17 cellular contexts compared by ENCODE assay signal in genomic region chr11:41943671-41944070, GRCh38.
DNase-seq lines count a peak whose midpoint lies in the region; FAIRE-seq and TF ChIP-seq lines count a peak whose summit lies in the region.
"Had no signal": no experiment of that assay in that cellular context is flagged by ENCODE, and none has a peak within 500 bp of the region (broad histone marks: within the 10 kb centered on the region; RNA-seq: fewer than 3 reads in every experiment).

No MANE protein-coding gene starts in this region.

- H3K9me3 ChIP-seq in mammary epithelial cell (replicated peaks; ENCODE audit: insufficient read depth, low read length) (no peaks in the 10 kb centered on the region), breast epithelium (no peaks in the 10 kb centered on the region), neural cell (ENCODE audit: low read length) (no peaks in the 10 kb centered on the region)
- H3K9me3 ChIP-seq: Caco-2 had no signal

- intact Hi-C loops in mammary epithelial cell (cut with micrococcal nuclease) (no loop called here), breast epithelium (cut with DNase I; ENCODE audit: low total_unique reads) (no loop called here)

- no peaks in the 10 kb centered on the region for H3K27me3 ChIP-seq in mammary epithelial cell (ENCODE audit: insufficient read depth, low read length)
- H3K27me3 ChIP-seq in breast epithelium, result no peaks in the 10 kb centered on the region
- H3K27me3 ChIP-seq in bronchial epithelial cell (ENCODE audit: control insufficient read depth, insufficient read depth, low read length), result no peaks in the 10 kb centered on the region
- H3K27me3 ChIP-seq in neural cell (ENCODE audit: insufficient read depth, low read depth, low read length), result no peaks in the 10 kb centered on the region

- peak overlapping the region; percentile 44 for H3K4me2 ChIP-seq in mammary epithelial cell (ENCODE audit: insufficient read depth, low read depth, low read length)
- H3K4me2 ChIP-seq in neural cell (ENCODE audit: low read length), result no peak overlapping the region
- H3K4me2 ChIP-seq: GM23338 had no signal

- no peak for TF ChIP-seq POLR2A in breast epithelium (IDR thresholded peaks at IDR 0.05)

- CTCF ChIA-PET in mammary epithelial cell (lab: Charles Lee; ENCODE audit: low non-redundant PET), result no interaction called here

- H3K9me2 ChIP-seq in neural cell (ENCODE audit: insufficient read depth, low read length), result no peaks in the 10 kb centered on the region

- H3K36me3 ChIP-seq in mammary epithelial cell (ENCODE audit: insufficient read depth, low read length), result no peaks in the 10 kb centered on the region
- no peaks in the 10 kb centered on the region for H3K36me3 ChIP-seq in breast epithelium
- H3K36me3 ChIP-seq in bronchial epithelial cell (ENCODE audit: control insufficient read depth, insufficient read depth, low read length), result no peaks in the 10 kb centered on the region
- no peaks in the 10 kb centered on the region for H3K36me3 ChIP-seq in neural cell (ENCODE audit: insufficient read depth, low read length)

- H3K4me1 ChIP-seq in mammary epithelial cell (ENCODE audit: insufficient read depth, low read length) (no peaks in the 10 kb centered on the region), breast epithelium (no peaks in the 10 kb centered on the region)
- H3K4me1 ChIP-seq: Caco-2 had no signal

- H3K79me2 ChIP-seq in mammary epithelial cell (ENCODE audit: insufficient read depth, low read length), result no peaks in the 10 kb centered on the region
- H3K79me2 ChIP-seq in neural cell (replicated peaks; ENCODE audit: insufficient read depth, low read length), result no peaks in the 10 kb centered on the region

- in situ Hi-C loops in mammary epithelial cell (cut with MboI; ENCODE audit: low sequenced_read_pairs in 2 of 2), result no loop called here

- DNase-seq in mammary epithelial cell (peak; percentile 2), breast epithelium (ENCODE audit: low spot score in 2 of 2) (no peak), bronchial epithelial cell (ENCODE audit: low read depth) (peak; percentile 2), amniotic stem cell (lab: John Stamatoyannopoulos, UW) (no peak)
- DNase-seq in activated T-cell treated with anti-CD3 and anti-CD28 coated beads, Interleukin-2, amount 50 U/mL, for 48 hours, result no peak
- DNase-seq in activated naive CD4-positive, alpha-beta T cell (lab: John Stamatoyannopoulos, UW), result no peak
- DNase-seq: C1 segment of cervical spinal cord; Caco-2; CD8-positive, alpha-beta T cell; DMS79; EL; GDM1; H9 had no signal

- dilution Hi-C loops in mammary epithelial cell (cut with HindIII; ENCODE audit: low sequenced_read_pairs), result no loop called here

- TF ChIP-seq CTCF in mammary epithelial cell (conservative IDR thresholded peaks at IDR 0.05 in 1 of 2, IDR thresholded peaks at IDR 0.05 in 1 of 2; ENCODE audit: extremely low read depth in 1 of 2, insufficient read depth in 1 of 2, low read depth in 1 of 2, low read length in 2 of 2) (no peak), breast epithelium (IDR thresholded peaks at IDR 0.05) (no peak), bronchial epithelial cell (IDR thresholded peaks at IDR 0.05; ENCODE audit: insufficient read depth, low read length, severe bottlenecking) (no peak), neural cell (IDR thresholded peaks at IDR 0.05; ENCODE audit: poor library complexity, severe bottlenecking) (no peak)

- no peaks in the 10 kb centered on the region for H4K20me1 ChIP-seq in mammary epithelial cell (ENCODE audit: insufficient read depth, low read length)
- no peaks in the 10 kb centered on the region for H4K20me1 ChIP-seq in neural cell (ENCODE audit: insufficient read depth)

- H3F3A ChIP-seq in neural cell (ENCODE audit: insufficient read depth, low read length, poor library complexity, severe bottlenecking), result no peaks in the 10 kb centered on the region

- no peak overlapping the region for H3K27ac ChIP-seq in mammary epithelial cell (ENCODE audit: insufficient read depth, low read depth, low read length)
- H3K27ac ChIP-seq in breast epithelium, result no peak overlapping the region
- H3K27ac ChIP-seq in neural cell (ENCODE audit: low read length), result no peak overlapping the region

- peak; percentile 42 for TF ChIP-seq EP300 in neural cell (conservative IDR thresholded peaks at IDR 0.05; ENCODE audit: poor library complexity, severe bottlenecking)

- TF ChIP-seq RAD21 in neural cell (conservative IDR thresholded peaks at IDR 0.05), result no peak

- WGBS in mammary epithelial cell (ENCODE audit: low coverage, missing lambda C conversion rate), result 0% methylated on average over 2 of the region's 2 CpGs

- no TSS peak for BruUV-seq in mammary epithelial cell (replicated peaks; lab: Mats Ljungman, UMichigan)

- H3K9ac ChIP-seq in mammary epithelial cell (ENCODE audit: insufficient read depth, low read length) (no peak overlapping the region), neural cell (ENCODE audit: low read length) (no peak overlapping the region)

- H2AFZ ChIP-seq in mammary epithelial cell (ENCODE audit: low read depth, low read length) (no peak overlapping the region), neural cell (ENCODE audit: low read depth, low read length) (no peak overlapping the region)
- H2AFZ ChIP-seq: GM23338 had no signal

- FAIRE-seq in bronchial epithelial cell (lab: Jason Lieb, UNC), result no peak
- FAIRE-seq: GM12891, GM18507 had no signal

- H3K4me3 ChIP-seq in mammary epithelial cell (replicated peaks in 1 of 3; ENCODE audit: insufficient read depth in 1 of 3, low read depth in 2 of 3, low read length in 3 of 3), result no peak overlapping the region
- H3K4me3 ChIP-seq in breast epithelium, result no peak overlapping the region
- H3K4me3 ChIP-seq in bronchial epithelial cell (ENCODE audit: low read depth, low read length), result no peak overlapping the region
- H3K4me3 ChIP-seq in neural cell (ENCODE audit: low read length), result peak overlapping the region; percentile 28
- H3K4me3 ChIP-seq: GM23338 had no signal

TF ChIP-seq in neural cell, 6 proteins besides CTCF, POLR2A, EP300 and RAD21:
- TF ChIP-seq SMC3 (conservative IDR thresholded peaks at IDR 0.05; ENCODE audit: poor library complexity), result no peak
- TF ChIP-seq EZH2 (IDR thresholded peaks at IDR 0.05; ENCODE audit: borderline replicate concordance, insufficient read depth, low read length, poor library complexity, severe bottlenecking), result no peak
- no peak for TF ChIP-seq REST (IDR thresholded peaks at IDR 0.05; ENCODE audit: borderline replicate concordance)
- no peak for TF ChIP-seq MXI1 (conservative IDR thresholded peaks at IDR 0.05; ENCODE audit: poor library complexity, severe bottlenecking)
- TF ChIP-seq POLR2AphosphoS5 (IDR thresholded peaks at IDR 0.05), result no peak
- TF ChIP-seq TAF1 (IDR thresholded peaks at IDR 0.05; ENCODE audit: low read depth), result no peak

Comparison
In these comparisons a context has a peak if more than half of its experiments do, and no peak if none do; other contexts are left out.
1. DNase-seq: peak in mammary epithelial cell (single experiment) and bronchial epithelial cell (single experiment); none in breast epithelium (0 of 2), activated T-cell treated with anti-CD3 and anti-CD28 coated beads, Interleukin-2, amount 50 U/mL, for 48 hours (0 of 2), activated naive CD4-positive, alpha-beta T cell (0 of 4) and amniotic stem cell (single experiment).